In the genomic region with DNA sequence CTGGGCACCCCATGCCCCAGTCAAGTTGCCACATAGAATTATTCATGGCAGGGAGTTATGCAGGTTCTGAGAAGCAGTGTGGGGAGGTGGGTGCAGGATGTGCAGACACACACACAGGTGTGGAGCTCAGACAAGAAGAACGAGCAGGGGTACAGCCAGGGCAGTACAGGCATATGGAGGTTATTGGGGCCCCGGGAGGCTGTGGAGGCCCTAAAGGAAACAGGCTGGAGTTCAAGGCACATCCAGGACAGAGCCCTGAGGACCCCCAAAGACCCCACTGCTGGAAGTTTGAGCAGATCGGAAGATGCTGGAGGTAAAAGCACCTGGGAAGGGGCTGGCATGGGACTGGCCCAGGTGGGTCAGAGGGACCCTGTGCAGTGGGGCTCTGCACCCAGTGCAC, we compare ENCODE assay signal across 26 cellular contexts.
"Had no signal": no experiment of that assay in that cellular context is flagged by ENCODE, and none has a peak within 500 bp of the region (broad histone marks: within the 10 kb centered on the region; RNA-seq: fewer than 3 reads in every experiment).

No MANE protein-coding gene starts in this region.

- DNase-seq: activated CD4-positive, alpha-beta memory T cell treated with anti-CD3 and anti-CD28 coated beads, Interleukin-2, amount 10 ng/mL, durations not matched to agents 7 days and 5 days; activated CD4-positive, alpha-beta T cell treated with anti-CD3 and anti-CD28 coated beads for 1 hour; activated CD4-positive, alpha-beta T cell treated with anti-CD3 and anti-CD28 coated beads for 4 hours; activated CD4-positive, alpha-beta T cell treated with anti-CD3 and anti-CD28 coated beads, Interleukin-2, amount 10 ng/mL, durations not matched to agents 7 days and 5 days; activated CD4-positive, alpha-beta T cell treated with anti-CD3 and anti-CD28 coated beads, Interleukin-2, amount 50 U/mL, for 4 hours; activated CD8-positive, alpha-beta memory T cell treated with anti-CD3 and anti-CD28 coated beads for 24 hours; activated effector memory CD4-positive, alpha-beta T cell treated with Interleukin-2 at 50 U/mL for 16 hours; activated gamma-delta T cell treated with Interleukin-2 at 50 U/mL for 16 hours; activated naive CD4-positive, alpha-beta T cell treated with anti-CD3 and anti-CD28 coated beads, Interleukin-2, amount 50 U/mL, for 16 hours; activated naive CD4-positive, alpha-beta T cell treated with Interleukin-2 at 50 U/mL for 16 hours; activated T-cell treated with anti-CD3 and anti-CD28 coated beads, Interleukin-2, amount 50 U/mL, for 4 hours; amniotic stem cell; anterior cingulate cortex; body of pancreas; central memory CD4-positive, alpha-beta T cell; cerebellar nuclear complex; colonic mucosa; effector CD8-positive, alpha-beta T cell; esophagus squamous epithelium; foreskin melanocyte had no signal

- H3K36me3 ChIP-seq: colonic mucosa, esophagus squamous epithelium, gastroesophageal sphincter had no signal

- H3K4me1 ChIP-seq: body of pancreas, colonic mucosa had no signal

- FAIRE-seq: endometrium, endothelial cell of umbilical vein had no signal

- H3K9me3 ChIP-seq: body of pancreas, colonic mucosa, esophagus squamous epithelium, gastroesophageal sphincter had no signal

- H3K27ac ChIP-seq: body of pancreas, colonic mucosa, epithelial cell of prostate, gastroesophageal sphincter, VCaP had no signal

- ATAC-seq: activated T-cell treated with anti-CD3 and anti-CD28 coated beads, Interleukin-2, amount 50 U/mL, for 4 hours; activated T-helper 17 cell treated with anti-CD3 and anti-CD28 coated beads, Interleukin-2, amount 50 U/mL, for 72 hours; body of pancreas; gastroesophageal sphincter had no signal

- H3K27me3 ChIP-seq: body of pancreas, colonic mucosa, esophagus squamous epithelium, gastroesophageal sphincter had no signal

- H3K4me3 ChIP-seq: body of pancreas, colonic mucosa, esophagus squamous epithelium, gastroesophageal sphincter had no signal
